ENCODE assay signal across 16 cellular contexts in the genomic region with DNA sequence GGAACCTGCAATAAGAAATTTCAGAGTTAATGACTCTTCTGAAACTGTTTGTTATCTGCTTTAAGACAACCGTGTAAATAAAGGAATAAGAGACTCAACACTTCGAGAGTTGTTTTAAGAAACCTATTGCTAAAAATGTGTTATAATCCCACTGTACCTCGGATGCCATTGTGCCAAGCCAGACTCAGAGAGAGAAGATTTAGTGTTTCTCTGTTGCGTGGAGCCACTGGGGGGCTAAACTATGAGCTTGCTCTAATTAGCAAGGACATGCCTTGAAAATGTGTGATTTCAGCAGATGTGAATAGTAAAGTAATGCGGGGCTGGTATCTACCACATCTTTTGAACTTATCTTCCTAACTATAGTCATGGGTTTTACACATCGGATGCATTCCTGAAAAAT. TPM values are rescaled to one million over a fixed set of nuclear protein-coding genes. Genes with fewer than 3 reads are reported as not detected.
DNase-seq lines count a peak whose midpoint lies in the region; ATAC-seq, FAIRE-seq and TF ChIP-seq lines count a peak whose summit lies in the region.
"Had no signal": no experiment of that assay in that cellular context is flagged by ENCODE, and none has a peak within 500 bp of the region (broad histone marks: within the 10 kb centered on the region; RNA-seq: fewer than 3 reads in every experiment).

No MANE protein-coding gene starts in this region.

- H3K4me3 ChIP-seq in SK-N-MC: no peak overlapping the region
- no peak overlapping the region for H3K4me3 ChIP-seq in colonic mucosa
- no peak overlapping the region for H3K4me3 ChIP-seq in thymus (ENCODE audit: low read length)
- no peak overlapping the region for H3K4me3 ChIP-seq in small intestine (ENCODE audit: low read depth in 1 of 2, low read length in 2 of 2)

- ATAC-seq in GM18868 (IDR thresholded peaks at IDR 0.05; ENCODE audit: unreplicated experiment): no peak
- ATAC-seq: activated CD8-positive, alpha-beta T cell treated with anti-CD3 and anti-CD28 coated beads for 36 hours; activated naive CD4-positive, alpha-beta T cell treated with anti-CD3 and anti-CD28 coated beads, Interleukin-2, amount 50 U/mL, for 72 hours; Panc1 had no signal

- FAIRE-seq in small intestine (lab: Jason Lieb, UNC): no peak
- FAIRE-seq: frontal cortex, GM18507, islet of Langerhans had no signal

- H3K36me3 ChIP-seq in SK-N-MC (ENCODE audit: insufficient read depth, low read length) (no peaks in the 10 kb centered on the region), colonic mucosa (no peaks in the 10 kb centered on the region), thymus (ENCODE audit: control insufficient read depth, insufficient read depth) (no peaks in the 10 kb centered on the region), small intestine (ENCODE audit: control insufficient read depth in 2 of 2, insufficient read depth in 2 of 2, low read length in 2 of 2) (no peaks in the 10 kb centered on the region)

- peaks cover 16% of the 10 kb centered on the region for H3K27me3 Mint-ChIP-seq in nephron progenitor cell (ENCODE audit: low read depth, poor library complexity)

- TF ChIP-seq CTCF in colonic mucosa (IDR thresholded peaks at IDR 0.05) (no peak), nephron progenitor cell (IDR thresholded peaks at IDR 0.05) (no peak)

- H3K4me3 Mint-ChIP-seq in nephron progenitor cell: no peak overlapping the region
- H3K4me3 Mint-ChIP-seq: activated CD8-positive, alpha-beta T cell treated with anti-CD3 and anti-CD28 coated beads for 36 hours; CD8-positive, alpha-beta memory T cell had no signal

- H3K4me1 ChIP-seq in colonic mucosa: peaks cover 31% of the 10 kb centered on the region
- H3K4me1 ChIP-seq in thymus (ENCODE audit: control insufficient read depth, insufficient read depth, low read length): peaks cover 4% of the 10 kb centered on the region
- peaks cover 6 to 14% of the 10 kb centered on the region in 2 donors for H3K4me1 ChIP-seq in small intestine (ENCODE audit: control insufficient read depth in 2 of 2, insufficient read depth in 1 of 2, low read depth in 1 of 2, low read length in 1 of 2)

- H3K4me1 Mint-ChIP-seq in nephron progenitor cell: peaks cover 98% of the 10 kb centered on the region
- H3K4me1 Mint-ChIP-seq: CD8-positive, alpha-beta memory T cell had no signal

- H3K9ac ChIP-seq in SK-N-MC (ENCODE audit: insufficient read length): no peak overlapping the region
- H3K9ac ChIP-seq in colonic mucosa (ENCODE audit: low read depth in 2 of 2, low read length in 2 of 2): peak overlapping the region in 1 of 2 donors; percentile 54

- no peaks in the 10 kb centered on the region for H3K9me3 ChIP-seq in SK-N-MC (ENCODE audit: low read depth, low read length)
- no peaks in the 10 kb centered on the region for H3K9me3 ChIP-seq in colonic mucosa
- H3K9me3 ChIP-seq in thymus (ENCODE audit: control insufficient read depth): no peaks in the 10 kb centered on the region
- H3K9me3 ChIP-seq in small intestine (ENCODE audit: control insufficient read depth, low read depth): no peaks in the 10 kb centered on the region

- no peaks in the 10 kb centered on the region for H3K9me3 Mint-ChIP-seq in nephron progenitor cell
- H3K9me3 Mint-ChIP-seq: activated CD8-positive, alpha-beta T cell treated with anti-CD3 and anti-CD28 coated beads for 36 hours; activated naive CD4-positive, alpha-beta T cell treated with anti-CD3 and anti-CD28 coated beads, Interleukin-2, amount 50 U/mL, for 72 hours; CD8-positive, alpha-beta memory T cell had no signal

- peak overlapping the region; percentile 95 for H3K27ac Mint-ChIP-seq in nephron progenitor cell
- H3K27ac Mint-ChIP-seq: activated CD8-positive, alpha-beta T cell treated with anti-CD3 and anti-CD28 coated beads for 36 hours; activated naive CD4-positive, alpha-beta T cell treated with anti-CD3 and anti-CD28 coated beads, Interleukin-2, amount 50 U/mL, for 72 hours; CD8-positive, alpha-beta memory T cell had no signal

- H3K27ac ChIP-seq in SK-N-MC (peak overlapping the region; percentile 92), colonic mucosa (peak overlapping the region; percentile 52), thymus (ENCODE audit: low read depth) (peak overlapping the region; percentile 59), small intestine (ENCODE audit: low read depth in 1 of 2, low read length in 1 of 2) (peak overlapping the region in 1 of 2 donors; percentile 95)

- DNase-seq in SK-N-MC (ENCODE audit: low read depth, low spot score) (no peak), colonic mucosa (no peak), nephron progenitor cell (no peak), epidermal melanocyte (ENCODE audit: insufficient read length, low spot score) (no peak), small intestine (no peak)
- DNase-seq: activated CD8-positive, alpha-beta T cell treated with anti-CD3 and anti-CD28 coated beads for 36 hours; CD8-positive, alpha-beta memory T cell; NCI-H1048; stimulated activated CD4-positive, alpha-beta T cell treated with anti-CD3 and anti-CD28 coated beads, Interleukin-1b, Interleukin-23, amount 100 ng/mL, for 48 hours had no signal

- H3K36me3 Mint-ChIP-seq in nephron progenitor cell (ENCODE audit: low read depth): no peaks in the 10 kb centered on the region
- H3K36me3 Mint-ChIP-seq: activated naive CD4-positive, alpha-beta T cell treated with anti-CD3 and anti-CD28 coated beads, Interleukin-2, amount 50 U/mL, for 72 hours; CD8-positive, alpha-beta memory T cell had no signal

- 96% methylated on average over 6 of the region's 6 CpGs for WGBS in thymus
- WGBS in small intestine, 3 donors: 74 to 85% (median 82%) methylated on average over 6 of the region's 6 CpGs

- intact Hi-C loops in colonic mucosa (cut with DNase I): no loop called here

- H3K27me3 ChIP-seq in colonic mucosa (no peaks in the 10 kb centered on the region), thymus (ENCODE audit: control insufficient read depth, insufficient read depth) (no peaks in the 10 kb centered on the region), small intestine (ENCODE audit: control insufficient read depth in 2 of 2, insufficient read depth in 2 of 2, low read length in 2 of 2) (no peaks in the 10 kb centered on the region)

RNA-seq across cellular contexts. Expression of a gene that starts 56.2 kb away (rescaled TPM):
- 10 to 100 TPM; 19.6 to 23.1 TPM for total RNA-seq in colonic mucosa
- polyA plus RNA-seq in thymus (66.3 TPM), small intestine (10 to 100 TPM in 2 of 3 donors, 1 to 10 TPM in 1; 8.1 to 23.2 (median 15.7) TPM)
